ENCODE assay signal across 9 cellular contexts in the genomic region with DNA sequence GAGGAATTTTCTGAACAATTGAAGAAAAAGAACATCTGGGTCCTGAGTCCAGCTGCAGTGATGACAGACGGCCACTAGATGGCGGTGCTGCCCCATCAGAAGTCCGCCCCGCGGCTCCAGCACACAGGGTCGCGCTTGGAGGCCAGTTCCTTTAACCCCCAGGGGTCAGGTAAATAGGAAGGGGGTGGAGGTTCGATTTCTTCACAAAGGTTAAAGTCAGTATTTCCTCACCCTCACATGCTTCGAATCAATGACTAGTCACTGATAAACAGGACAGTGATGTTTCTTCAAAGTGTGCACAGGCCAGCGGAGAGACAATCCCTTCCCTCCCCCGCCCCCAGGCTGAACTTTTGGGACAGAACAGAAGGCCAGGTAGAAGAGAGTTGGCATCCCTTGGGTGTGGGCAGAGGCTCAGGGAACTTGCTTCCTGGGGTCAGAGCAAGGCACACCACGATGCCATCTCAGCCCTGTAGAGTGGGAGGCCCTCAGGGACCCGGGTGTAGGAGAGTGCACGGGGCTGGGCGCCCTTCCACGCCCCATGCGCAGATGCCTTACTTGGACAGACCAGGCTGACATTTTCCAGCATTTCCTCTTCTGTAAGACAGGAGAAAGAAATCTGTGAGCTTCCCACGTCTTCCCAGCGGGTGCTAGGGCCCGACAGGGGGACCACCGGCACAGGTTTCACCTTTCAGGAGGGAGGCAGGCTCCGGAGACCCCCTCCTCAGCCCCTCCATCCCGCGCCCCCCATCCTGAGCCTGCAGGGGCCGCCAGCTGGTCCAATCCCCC. TPM values are rescaled to one million over a fixed set of nuclear protein-coding genes. Genes with fewer than 3 reads are reported as not detected.
DNase-seq lines count a peak whose midpoint lies in the region; ATAC-seq, FAIRE-seq and TF ChIP-seq lines count a peak whose summit lies in the region.
"Had no signal": no experiment of that assay in that cellular context is flagged by ENCODE, and none has a peak within 500 bp of the region (broad histone marks: within the 10 kb centered on the region; RNA-seq: fewer than 3 reads in every experiment).

No MANE protein-coding gene starts in this region.

- TF ChIP-seq CTCF in parathyroid adenoma (IDR thresholded peaks at IDR 0.05) (peak; percentile 99), upper lobe of right lung (IDR thresholded peaks at IDR 0.05) (peak; percentile 98)

- H3K9me3 ChIP-seq in CD4-positive, alpha-beta memory T cell (ENCODE audit: control insufficient read depth in 1 of 2, low read length in 2 of 2) = no peaks in the 10 kb centered on the region
- no peaks in the 10 kb centered on the region for H3K9me3 ChIP-seq in parathyroid adenoma (ENCODE audit: control insufficient read depth, low read length)
- no peaks in the 10 kb centered on the region for H3K9me3 ChIP-seq in upper lobe of right lung

- H2AFZ ChIP-seq in parathyroid adenoma = peak overlapping the region; percentile 58

- ATAC-seq in HG03469 (IDR thresholded peaks at IDR 0.05; ENCODE audit: unreplicated experiment) (peak; percentile 68), Right ventricle myocardium inferior (peak; percentile 51), upper lobe of right lung (peak; percentile 76)

- H3K4me1 Mint-ChIP-seq in CD4-positive, alpha-beta memory T cell = peaks cover 3 to 5% (median 5%) of the 10 kb centered on the region in 4 donors
- H3K4me1 Mint-ChIP-seq: central memory CD8-positive, alpha-beta T cell had no signal

- H3K36me3 ChIP-seq in CD4-positive, alpha-beta memory T cell (ENCODE audit: insufficient read depth, low read length) = no peaks in the 10 kb centered on the region
- no peaks in the 10 kb centered on the region for H3K36me3 ChIP-seq in parathyroid adenoma (ENCODE audit: control insufficient read depth, insufficient read depth, low read length)
- no peaks in the 10 kb centered on the region for H3K36me3 ChIP-seq in upper lobe of right lung

- peaks cover 9 to 33% of the 10 kb centered on the region in 2 donors for H3K27me3 Mint-ChIP-seq in CD4-positive, alpha-beta memory T cell

- peak in 4 of 5 donors; percentile 26 to 36 (median 30) for DNase-seq in CD4-positive, alpha-beta memory T cell
- DNase-seq in GM19239 (ENCODE audit: insufficient read length, low spot score) (peak; percentile 76), RPMI7951 (ENCODE audit: low read depth) (peak; percentile 35), Right ventricle myocardium inferior (ENCODE audit: missing footprints) (peak; percentile 77), upper lobe of right lung (peak; percentile 77)
- DNase-seq in activated naive CD4-positive, alpha-beta T cell treated with anti-CD3 and anti-CD28 coated beads, Interleukin-2, amount 50 U/mL, for 16 hours = peak; percentile 47

- H3K36me3 Mint-ChIP-seq in CD4-positive, alpha-beta memory T cell = no peaks in the 10 kb centered on the region

- H3K4me2 ChIP-seq in parathyroid adenoma (ENCODE audit: low read length) = peak overlapping the region; percentile 60

- no peaks in the 10 kb centered on the region for H3K27me3 ChIP-seq in CD4-positive, alpha-beta memory T cell (ENCODE audit: insufficient read depth, low read length)
- H3K27me3 ChIP-seq in parathyroid adenoma (ENCODE audit: control insufficient read depth, insufficient read depth, low read length) = no peaks in the 10 kb centered on the region
- H3K27me3 ChIP-seq in upper lobe of right lung = no peaks in the 10 kb centered on the region

- no peaks in the 10 kb centered on the region for H3K9me3 Mint-ChIP-seq in CD4-positive, alpha-beta memory T cell
- H3K9me3 Mint-ChIP-seq: central memory CD8-positive, alpha-beta T cell had no signal

- intact Hi-C loops in CD4-positive, alpha-beta memory T cell (cut with micrococcal nuclease) = loop anchor here (2.0 kb wide), 1 partner anchor 76 kb away; no protein-coding TSS in a partner anchor
- intact Hi-C loops in Right ventricle myocardium inferior (cut with DNase I) (no loop called here), upper lobe of right lung (cut with DNase I) (loop anchor here (10.0 kb wide), 1 partner anchor 72 kb away; no protein-coding TSS in a partner anchor)

- CTCF ChIA-PET in CD4-positive, alpha-beta memory T cell (lab: Charles Lee; ENCODE audit: partially characterized antibody) = interaction anchor here (0.8 to 3.5 kb wide), 6 partner anchors 10 to 35 kb away, joined by 3 to 18 read pairs (median 4); no protein-coding TSS in a partner anchor

- FAIRE-seq in GM19239 (lab: Jason Lieb, UNC) = peak; percentile 81

- H3K79me2 ChIP-seq in parathyroid adenoma = no peaks in the 10 kb centered on the region

- H3K9ac ChIP-seq in parathyroid adenoma = no peak overlapping the region

- no peak overlapping the region for H3K4me3 ChIP-seq in CD4-positive, alpha-beta memory T cell (ENCODE audit: low read length in 2 of 2)
- H3K4me3 ChIP-seq in parathyroid adenoma (ENCODE audit: low read depth, low read length) (no peak overlapping the region), upper lobe of right lung (no peak overlapping the region)

- no peak overlapping the region for H3K27ac ChIP-seq in CD4-positive, alpha-beta memory T cell (ENCODE audit: low read depth, low read length)
- H3K27ac ChIP-seq in parathyroid adenoma (no peak overlapping the region), upper lobe of right lung (no peak overlapping the region)

- peak overlapping the region in 6 of 8 donors; percentile 14 to 71 (median 54) for H3K4me3 Mint-ChIP-seq in CD4-positive, alpha-beta memory T cell
- H3K4me3 Mint-ChIP-seq: central memory CD8-positive, alpha-beta T cell had no signal

- peaks cover 5% of the 10 kb centered on the region for H3K4me1 ChIP-seq in CD4-positive, alpha-beta memory T cell (ENCODE audit: insufficient read depth, low read length)
- no peaks in the 10 kb centered on the region for H3K4me1 ChIP-seq in parathyroid adenoma
- H3K4me1 ChIP-seq in upper lobe of right lung = peaks cover 13% of the 10 kb centered on the region

- H3K27ac Mint-ChIP-seq in CD4-positive, alpha-beta memory T cell = peak overlapping the region in 1 of 7 donors; percentile 40

- POLR2A ChIA-PET in CD4-positive, alpha-beta memory T cell (lab: Charles Lee; ENCODE audit: partially characterized antibody) = no interaction called here

RNA-seq across cellular contexts. Expression of gene APOB, which starts 0.7 kb away (rescaled TPM):
- not detected for total RNA-seq in CD4-positive, alpha-beta memory T cell
- not detected for polyA plus RNA-seq in CD4-positive, alpha-beta memory T cell
- total RNA-seq in RPMI7951 (2014; rRNA removed; shearing (Covaris generic)) = not detected in 2 replicates
- 12.5 TPM for total RNA-seq in Right ventricle myocardium inferior
- total RNA-seq in upper lobe of right lung = 0.49 TPM
